In the genomic region with DNA sequence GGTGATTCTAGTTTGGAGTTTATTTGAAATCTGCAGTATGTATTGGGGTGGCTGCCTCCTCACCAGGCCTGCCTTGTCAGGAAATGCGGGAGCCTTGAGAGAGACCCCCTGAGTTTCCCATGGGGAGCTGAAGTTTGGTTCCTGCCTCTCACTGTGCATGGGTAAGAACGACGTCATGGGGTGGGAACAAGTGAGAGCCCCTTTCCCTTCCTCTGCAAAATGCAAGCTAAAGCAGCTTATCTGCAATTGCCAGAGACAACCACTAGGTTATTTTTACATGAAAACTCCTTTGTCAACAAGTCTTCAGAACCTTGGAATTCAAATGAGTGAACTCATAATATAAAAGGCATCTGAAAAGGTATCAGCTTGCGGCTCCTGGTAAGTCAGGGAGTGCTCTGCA, we compare ENCODE assay signal across 14 cellular contexts. TPM values are rescaled to one million over a fixed set of nuclear protein-coding genes. Genes with fewer than 3 reads are reported as not detected.
DNase-seq lines count a peak whose midpoint lies in the region; ATAC-seq and TF ChIP-seq lines count a peak whose summit lies in the region.
"Had no signal": no experiment of that assay in that cellular context is flagged by ENCODE, and none has a peak within 500 bp of the region (broad histone marks: within the 10 kb centered on the region; RNA-seq: fewer than 3 reads in every experiment).

No MANE protein-coding gene starts in this region.

- H3K18ac ChIP-seq in trophoblast cell (ENCODE audit: low read length) = peak overlapping the region; percentile 71

- peak overlapping the region; percentile 84 for H2BK12ac ChIP-seq in trophoblast cell (ENCODE audit: low read length)

- no peak overlapping the region for H2AFZ ChIP-seq in trophoblast cell (ENCODE audit: insufficient read depth, low read length, poor library complexity)

- no peaks in the 10 kb centered on the region for H3K27me3 ChIP-seq in trophoblast cell (ENCODE audit: insufficient read depth, low read length)
- H3K27me3 ChIP-seq: ascending aorta had no signal

- no peak overlapping the region for H3K27ac ChIP-seq in trophoblast cell (ENCODE audit: low read depth, low read length)
- H3K27ac ChIP-seq: ascending aorta had no signal

- H3K4me3 ChIP-seq in trophoblast cell (ENCODE audit: low read depth, low read length) = no peak overlapping the region
- H3K4me3 ChIP-seq: ascending aorta had no signal

- peaks cover 5% of the 10 kb centered on the region for H3K27me3 Mint-ChIP-seq in endothelial cell (ENCODE audit: unreplicated experiment)

- no peak overlapping the region for H3K4me2 ChIP-seq in trophoblast cell (ENCODE audit: low read length)

- no CpG with 5 or more reads among the region's 4 CpGs for WGBS in trophoblast cell (ENCODE audit: extremely low coverage, insufficient coverage, insufficient read length)

- intact Hi-C loops in posterior cingulate gyrus (cut with DNase I) = no loop called here

- peak overlapping the region; percentile 66 for H2BK120ac ChIP-seq in trophoblast cell (ENCODE audit: insufficient read depth, low read length, poor library complexity)

- TF ChIP-seq CTCF in endothelial cell (IDR thresholded peaks at IDR 0.05; ENCODE audit: unreplicated experiment) = peak; percentile 77

- H3K4me1 ChIP-seq in trophoblast cell (ENCODE audit: control insufficient read depth in 1 of 2, insufficient read depth in 2 of 2, low read length in 2 of 2) = peaks cover 31 to 39% of the 10 kb centered on the region in 2 experiments

- peaks cover 4% of the 10 kb centered on the region for H3K4me1 Mint-ChIP-seq in endothelial cell (ENCODE audit: unreplicated experiment)

- H2BK5ac ChIP-seq in trophoblast cell (ENCODE audit: low read depth, low read length, poor library complexity) = peak overlapping the region; percentile 33

- peak overlapping the region; percentile 36 for H3K27ac Mint-ChIP-seq in endothelial cell (ENCODE audit: unreplicated experiment)

- H4K91ac ChIP-seq in trophoblast cell (ENCODE audit: low read depth, low read length) = peak overlapping the region; percentile 66

- H3K4me3 Mint-ChIP-seq in endothelial cell (ENCODE audit: unreplicated experiment) = no peak overlapping the region

- no peak for ATAC-seq in GM18867 (IDR thresholded peaks at IDR 0.05; ENCODE audit: unreplicated experiment)
- ATAC-seq: left colon had no signal

- H4K8ac ChIP-seq in trophoblast cell (ENCODE audit: low read depth, low read length) = peak overlapping the region; percentile 35

- DNase-seq in SIG-M5 treated with dmso at 0.1 percent for 504 hours (lab: John Stamatoyannopoulos, UW; ENCODE audit: unreplicated experiment) = peak; percentile 11
- DNase-seq in SIG-M5 (lab: John Stamatoyannopoulos, UW) = no peak
- DNase-seq in NCI-H69 (lab: John Stamatoyannopoulos, UW) = peak; percentile 13
- peak; percentile 19 for DNase-seq in endothelial cell (ENCODE audit: low spot score)
- peak in 1 of 2 donors; percentile 70 for DNase-seq in trophoblast cell
- DNase-seq in NCI-H510A (lab: John Stamatoyannopoulos, UW) = no peak
- no peak for DNase-seq in posterior cingulate gyrus
- DNase-seq: left colon; NCI-H1092 treated with DMSO at 0.1 percent for 48 hours; nucleus accumbens; stimulated activated CD4-positive, alpha-beta T cell treated with anti-CD3 and anti-CD28 coated beads, Interleukin-2, amount 100 ng/mL, for 24 hours; stimulated activated naive CD4-positive, alpha-beta T cell treated with Interleukin-2 at 50 U/mL for 16 hours had no signal

- H3K36me3 Mint-ChIP-seq in endothelial cell (ENCODE audit: low read depth, unreplicated experiment) = no peaks in the 10 kb centered on the region

- H4K12ac ChIP-seq in trophoblast cell (ENCODE audit: low read depth, low read length) = no peak overlapping the region

- peaks cover 33% of the 10 kb centered on the region for H3K79me1 ChIP-seq in trophoblast cell (ENCODE audit: low read length)

- no peak overlapping the region for H3K23ac ChIP-seq in trophoblast cell (ENCODE audit: low read length)

- no peaks in the 10 kb centered on the region for H3K9me3 Mint-ChIP-seq in endothelial cell (ENCODE audit: unreplicated experiment)

- no peak overlapping the region for H3K4ac ChIP-seq in trophoblast cell (ENCODE audit: low read depth, low read length)

- H3K36me3 ChIP-seq in trophoblast cell (ENCODE audit: control insufficient read depth in 1 of 2, insufficient read depth in 2 of 2, low read length in 2 of 2) = no peaks in the 10 kb centered on the region
- H3K36me3 ChIP-seq: ascending aorta had no signal

- H3K9ac ChIP-seq in trophoblast cell (ENCODE audit: low read length) = no peak overlapping the region

- no peaks in the 10 kb centered on the region for H3K79me2 ChIP-seq in trophoblast cell (ENCODE audit: control insufficient read depth, insufficient read depth, low read length, poor library complexity)

- no peaks in the 10 kb centered on the region for H3K9me3 ChIP-seq in trophoblast cell (ENCODE audit: insufficient read depth, low read depth, low read length)
- H3K9me3 ChIP-seq: ascending aorta had no signal

- H3K14ac ChIP-seq in trophoblast cell (ENCODE audit: low read length) = no peak overlapping the region

- H2AK5ac ChIP-seq in trophoblast cell (ENCODE audit: low read length) = peak overlapping the region; percentile 53

RNA-seq across cellular contexts. Expression of a gene that starts 58.4 kb away (rescaled TPM):
- 5.0 TPM for total RNA-seq in endothelial cell (ENCODE audit: unreplicated experiment)
- polyA plus RNA-seq in trophoblast cell (2013) = 3.2 TPM in 2 replicates

Comparison
In these comparisons a context has a peak if more than half of its experiments do, and no peak if none do; other contexts are left out.
1. DNase-seq: peak in SIG-M5 treated with dmso at 0.1 percent for 504 hours (single experiment), NCI-H69 (single experiment) and endothelial cell (single experiment); none in SIG-M5 (single experiment), NCI-H510A (single experiment) and posterior cingulate gyrus (0 of 10).